ENCODE assay signal across 17 cellular contexts in the genomic region with DNA sequence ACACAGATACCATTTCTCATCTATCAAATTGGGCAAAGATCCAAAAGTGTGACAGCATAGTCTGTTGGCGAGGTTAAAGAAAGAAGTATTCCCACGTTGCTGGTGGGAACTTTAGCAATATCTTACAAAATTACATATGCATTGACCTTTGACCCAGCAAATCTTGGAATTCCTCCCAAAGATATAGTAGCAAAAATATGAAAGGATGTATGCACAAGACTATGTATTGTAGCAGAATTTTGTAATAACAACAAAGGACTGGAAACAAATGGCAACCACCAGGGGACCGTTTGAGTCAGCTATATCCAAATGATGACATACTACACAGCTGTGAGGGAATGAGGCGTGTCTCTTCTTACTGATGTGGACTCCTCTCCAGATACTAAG. TPM values are rescaled to one million over a fixed set of nuclear protein-coding genes. Genes with fewer than 3 reads are reported as not detected.
DNase-seq lines count a peak whose midpoint lies in the region; FAIRE-seq and TF ChIP-seq lines count a peak whose summit lies in the region.
"Had no signal": no experiment of that assay in that cellular context is flagged by ENCODE, and none has a peak within 500 bp of the region (broad histone marks: within the 10 kb centered on the region; RNA-seq: fewer than 3 reads in every experiment).

No MANE protein-coding gene starts in this region.

- H4K20me1 ChIP-seq in BLaER1, result no peaks in the 10 kb centered on the region

- peak overlapping the region; percentile 35; the same call in 1 of the 2 replicates for H3K4me2 ChIP-seq in BLaER1

- CTCF ChIA-PET in RWPE1 (lab: Yijun Ruan, JAX), result no interaction called here

- TF ChIP-seq CTCF in RWPE1 (conservative IDR thresholded peaks at IDR 0.05; ENCODE audit: low read depth), result no peak

- FAIRE-seq in frontal cortex (lab: Jason Lieb, UNC), result no peak
- FAIRE-seq: endothelial cell of umbilical vein, GM12891 had no signal

- no peaks in the 10 kb centered on the region for H3K36me3 ChIP-seq in BLaER1

- POLR2A ChIA-PET in RWPE1 (lab: Yijun Ruan, JAX; ENCODE audit: low non-redundant PET), result no interaction called here

- H3K27me3 ChIP-seq in BLaER1, result no peaks in the 10 kb centered on the region

- peak; percentile 11 for DNase-seq in HCEC 1CT
- peak; percentile 21 for DNase-seq in RWPE1 (ENCODE audit: low spot score)
- peak; percentile 25 for DNase-seq in islet precursor cell
- DNase-seq in cerebellum (ENCODE audit: low spot score), result no peak
- no peak for DNase-seq in frontal cortex (ENCODE audit: low spot score in 2 of 2)
- no peak for DNase-seq in midbrain (lab: John Stamatoyannopoulos, UW)
- no peak for DNase-seq in NCI-H187 (lab: John Stamatoyannopoulos, UW)
- DNase-seq: cerebellar nuclear complex; DND-41; KBM-7; naive B cell; NCI-H2029 treated with DMSO at 0.1 percent for 48 hours; stimulated activated CD4-positive, alpha-beta T cell treated with anti-CD3 and anti-CD28 coated beads, Interleukin-2, amount 100 ng/mL, for 48 hours had no signal

- no peak overlapping the region for H3K27ac ChIP-seq in BLaER1
- no peak overlapping the region for H3K27ac ChIP-seq in RWPE1
- H3K27ac ChIP-seq: C4-2B had no signal

- H3K9me3 ChIP-seq in BLaER1, result no peaks in the 10 kb centered on the region

- H3K4me3 ChIP-seq in BLaER1, result no peak overlapping the region

- H3K4me1 ChIP-seq in BLaER1, result peaks cover 42% of the 10 kb centered on the region

- no peak overlapping the region for H3K9ac ChIP-seq in BLaER1

RNA-seq across cellular contexts. Expression of gene KCNH2, which starts 50.2 kb away (rescaled TPM):
- total RNA-seq in cerebellum, result 14.2 TPM
- total RNA-seq in frontal cortex, result 6.1 TPM

Comparison
In these comparisons a context has a peak if more than half of its experiments do, and no peak if none do; other contexts are left out.
1. DNase-seq: peak in HCEC 1CT (single experiment), RWPE1 (single experiment) and islet precursor cell (single experiment); none in cerebellum (single experiment), frontal cortex (0 of 2), midbrain (single experiment) and NCI-H187 (0 of 2).